24 cellular contexts compared by ENCODE assay signal in genomic region chr6:169445227-169445626, GRCh38.
DNase-seq lines count a peak whose midpoint lies in the region; ATAC-seq and TF ChIP-seq lines count a peak whose summit lies in the region.
"Had no signal": no experiment of that assay in that cellular context is flagged by ENCODE, and none has a peak within 500 bp of the region (broad histone marks: within the 10 kb centered on the region; RNA-seq: fewer than 3 reads in every experiment).

No MANE protein-coding gene starts in this region.

- H3K4me2 ChIP-seq in DND-41 (ENCODE audit: insufficient read depth, low read length) = no peak overlapping the region

- no peak overlapping the region for H2AFZ ChIP-seq in DND-41 (ENCODE audit: low read depth, low read length)

- H3K4me3 ChIP-seq in DND-41 (ENCODE audit: low read depth in 1 of 2, low read length in 2 of 2) (no peak overlapping the region), gastroesophageal sphincter (no peak overlapping the region)
- H3K4me3 ChIP-seq: heart left ventricle, SJCRH30, skin epidermis, tibial nerve had no signal

- H3K4me3 Mint-ChIP-seq in HFFc6 (no peak overlapping the region), chondrocyte (ENCODE audit: unreplicated experiment) (no peak overlapping the region), nephron progenitor cell (no peak overlapping the region)
- H3K4me3 Mint-ChIP-seq: activated naive CD4-positive, alpha-beta T cell treated with anti-CD3 and anti-CD28 coated beads for 36 hours had no signal

- TF ChIP-seq EP300 in gastroesophageal sphincter (IDR thresholded peaks at IDR 0.05) = no peak

- TF ChIP-seq CTCF in DND-41 (IDR thresholded peaks at IDR 0.05; ENCODE audit: borderline replicate concordance, extremely low read depth, low read length, poor library complexity, severe bottlenecking) (peak; percentile 37), HFFc6 (IDR thresholded peaks at IDR 0.05) (peak; percentile 51), chondrocyte (IDR thresholded peaks at IDR 0.05) (peak; percentile 13), nephron progenitor cell (IDR thresholded peaks at IDR 0.05) (peak; percentile 27), gastroesophageal sphincter (IDR thresholded peaks at IDR 0.05) (no peak)

- H3K36me3 Mint-ChIP-seq in HFFc6 (ENCODE audit: low read depth) (no peaks in the 10 kb centered on the region), chondrocyte (ENCODE audit: low read depth) (peaks cover 2% of the 10 kb centered on the region), nephron progenitor cell (ENCODE audit: low read depth) (no peaks in the 10 kb centered on the region)

- H3K36me3 ChIP-seq in DND-41 (ENCODE audit: insufficient read depth, low read length) = no peaks in the 10 kb centered on the region
- H3K36me3 ChIP-seq in gastroesophageal sphincter = peaks cover 0 to 8% of the 10 kb centered on the region in 2 donors
- H3K36me3 ChIP-seq: SJCRH30 had no signal

- H3K4me1 ChIP-seq in DND-41 (ENCODE audit: insufficient read depth, low read length) = no peaks in the 10 kb centered on the region
- no peaks in the 10 kb centered on the region for H3K4me1 ChIP-seq in gastroesophageal sphincter
- H3K4me1 ChIP-seq: heart left ventricle, SJCRH30 had no signal

- H3K27me3 ChIP-seq in DND-41 (ENCODE audit: insufficient read depth, low read length, poor library complexity) (no peaks in the 10 kb centered on the region), gastroesophageal sphincter (no peaks in the 10 kb centered on the region)
- H3K27me3 ChIP-seq: heart left ventricle, SJCRH30, tibial nerve had no signal

- 87 to 95% methylated on average over 3 to 7 of the region's 7 CpGs for WGBS in gastroesophageal sphincter (ENCODE audit: low coverage in 1 of 2), 2 donors

- H3K9me3 Mint-ChIP-seq in HFFc6 = no peaks in the 10 kb centered on the region
- H3K9me3 Mint-ChIP-seq in chondrocyte (ENCODE audit: low read depth) = no peaks in the 10 kb centered on the region
- H3K9me3 Mint-ChIP-seq in nephron progenitor cell = no peaks in the 10 kb centered on the region
- H3K9me3 Mint-ChIP-seq: activated naive CD4-positive, alpha-beta T cell treated with anti-CD3 and anti-CD28 coated beads for 36 hours had no signal

- TF ChIP-seq POLR2A in gastroesophageal sphincter (IDR thresholded peaks at IDR 0.05) = no peak

- intact Hi-C loops in head of caudate nucleus (cut with DNase I) = no loop called here

- H3K27ac ChIP-seq in DND-41 (ENCODE audit: low read length) (no peak overlapping the region), gastroesophageal sphincter (no peak overlapping the region)
- H3K27ac ChIP-seq: heart left ventricle, HL-60, SJCRH30, tibial nerve had no signal

- no peak for DNase-seq in DND-41
- no peak for DNase-seq in HFFc6
- DNase-seq in chondrocyte (ENCODE audit: low spot score) = no peak
- no peak for DNase-seq in nephron progenitor cell
- no peak for DNase-seq in cerebellar nuclear complex (lab: John Stamatoyannopoulos, UW)
- no peak for DNase-seq in head of caudate nucleus
- DNase-seq: activated CD4-positive, alpha-beta T cell treated with anti-CD3 and anti-CD28 coated beads, Interleukin-2, amount 50 U/mL, for 48 hours; activated naive CD4-positive, alpha-beta T cell treated with anti-CD3 and anti-CD28 coated beads for 36 hours; amygdala; effector memory CD4-positive, alpha-beta T cell; heart left ventricle; IMR-90; NCI-H1694 treated with DMSO at 0.1 percent for 48 hours; NCI-H2227 treated with DMSO at 0.1 percent for 48 hours; PC-3; SJCRH30; stimulated activated CD4-positive, alpha-beta T cell treated with anti-CD3 and anti-CD28 coated beads, Interleukin-2, amount 100 ng/mL, for 48 hours; stimulated activated naive CD4-positive, alpha-beta T cell treated with Interleukin-2 at 50 U/mL for 16 hours; T-helper 2 cell had no signal

- no peaks in the 10 kb centered on the region; the same call in 1 of the 2 replicates for H3K27me3 Mint-ChIP-seq in HFFc6 (ENCODE audit: insufficient read depth)
- no peaks in the 10 kb centered on the region for H3K27me3 Mint-ChIP-seq in chondrocyte (ENCODE audit: low read depth)
- H3K27me3 Mint-ChIP-seq in nephron progenitor cell (ENCODE audit: low read depth, poor library complexity) = peaks cover 4% of the 10 kb centered on the region

- H3K9ac ChIP-seq in DND-41 (ENCODE audit: low read depth, low read length) = no peak overlapping the region

- H3K79me2 ChIP-seq in DND-41 (ENCODE audit: insufficient read depth, low read length) = no peaks in the 10 kb centered on the region

- H3K27ac Mint-ChIP-seq in HFFc6 = no peak overlapping the region
- no peak overlapping the region for H3K27ac Mint-ChIP-seq in chondrocyte (ENCODE audit: unreplicated experiment)
- H3K27ac Mint-ChIP-seq in nephron progenitor cell = no peak overlapping the region
- H3K27ac Mint-ChIP-seq: activated naive CD4-positive, alpha-beta T cell treated with anti-CD3 and anti-CD28 coated beads for 36 hours had no signal

- H3K4me1 Mint-ChIP-seq in HFFc6 (ENCODE audit: low read depth) (no peaks in the 10 kb centered on the region), chondrocyte (ENCODE audit: low read depth) (peaks cover under 1% of the 10 kb centered on the region), nephron progenitor cell (no peaks in the 10 kb centered on the region)

- H3K9me3 ChIP-seq in DND-41 (ENCODE audit: insufficient read depth, low read length, severe bottlenecking) (no peaks in the 10 kb centered on the region), gastroesophageal sphincter (no peaks in the 10 kb centered on the region)
- H3K9me3 ChIP-seq: heart left ventricle, SJCRH30, tibial nerve had no signal

- H4K20me1 ChIP-seq in DND-41 (ENCODE audit: insufficient read depth, low read length) = no peaks in the 10 kb centered on the region

- ATAC-seq in DND-41 (ENCODE audit: insufficient read depth, low read depth) (no peak), gastroesophageal sphincter (no peak), HG02852 (IDR thresholded peaks at IDR 0.05; ENCODE audit: unreplicated experiment) (no peak)
- ATAC-seq: PC-3 had no signal

Comparison
In these comparisons a context has a peak if more than half of its experiments do, and no peak if none do; other contexts are left out.
1. CTCF ChIP-seq: peak in DND-41 (single experiment), HFFc6 (single experiment), chondrocyte (single experiment) and nephron progenitor cell (single experiment); none in gastroesophageal sphincter (0 of 4).